Comparison of ENCODE assay signal across 17 cellular contexts in the genomic region with DNA sequence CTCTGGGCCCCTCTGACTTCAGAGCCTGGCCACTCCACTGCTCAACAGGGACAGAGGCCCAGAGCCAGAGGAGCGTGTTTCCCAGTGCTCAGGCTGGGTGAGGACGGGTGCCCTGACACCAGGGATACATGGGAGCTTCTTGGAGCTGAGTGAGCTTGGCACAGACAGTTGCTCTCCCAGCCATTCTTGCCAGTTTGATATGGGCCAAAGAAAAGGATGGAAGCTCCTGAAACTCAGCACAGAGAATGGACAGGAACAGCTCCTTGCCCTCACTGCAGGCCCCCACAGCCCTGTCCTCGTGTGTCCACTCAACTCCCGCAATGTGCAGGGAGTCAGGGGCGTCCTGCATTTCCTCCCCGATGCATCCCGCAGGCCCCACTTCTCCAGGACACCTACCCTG. TPM values are rescaled to one million over a fixed set of nuclear protein-coding genes. Genes with fewer than 3 reads are reported as not detected.
DNase-seq lines count a peak whose midpoint lies in the region; ATAC-seq and TF ChIP-seq lines count a peak whose summit lies in the region.
"Had no signal": no experiment of that assay in that cellular context is flagged by ENCODE, and none has a peak within 500 bp of the region (broad histone marks: within the 10 kb centered on the region; RNA-seq: fewer than 3 reads in every experiment).

No MANE protein-coding gene starts in this region.

- no peaks in the 10 kb centered on the region for H3K9me3 ChIP-seq in right cardiac atrium (ENCODE audit: control insufficient read depth, low read length)
- H3K9me3 ChIP-seq: BE2C, Peyer's patch had no signal

- no peak overlapping the region for H3K4me3 Mint-ChIP-seq in activated naive CD4-positive, alpha-beta T cell treated with anti-CD3 and anti-CD28 coated beads, Interleukin-2, amount 10 ng/mL, durations not matched to agents 7 days and 5 days
- H3K4me3 Mint-ChIP-seq in activated naive CD4-positive, alpha-beta T cell treated with anti-CD3 and anti-CD28 coated beads for 36 hours, result no peak overlapping the region
- no peak overlapping the region for H3K4me3 Mint-ChIP-seq in activated CD4-positive, alpha-beta memory T cell treated with anti-CD3 and anti-CD28 coated beads, Interleukin-2, amount 10 ng/mL, durations not matched to agents 7 days and 5 days
- no peak overlapping the region for H3K4me3 Mint-ChIP-seq in progenitor cell of endocrine pancreas (ENCODE audit: low read depth)
- H3K4me3 Mint-ChIP-seq: CD4-positive, alpha-beta T cell had no signal

- no peak for TF ChIP-seq CTCF in progenitor cell of endocrine pancreas (IDR thresholded peaks at IDR 0.05; ENCODE audit: unreplicated experiment)

- H3K4me3 ChIP-seq in right cardiac atrium (ENCODE audit: low read length), result no peak overlapping the region
- H3K4me3 ChIP-seq: Peyer's patch had no signal

- 86% methylated on average over 7 of the region's 7 CpGs for WGBS in right cardiac atrium

- CTCF ChIA-PET in activated naive CD4-positive, alpha-beta T cell treated with anti-CD3 and anti-CD28 coated beads, Interleukin-2, amount 10 ng/mL, durations not matched to agents 7 days and 5 days (lab: Charles Lee), result interaction anchor here (1.6 kb wide), 1 partner anchor 41 kb away, joined by 3 read pairs; no protein-coding TSS in a partner anchor
- CTCF ChIA-PET in activated naive CD4-positive, alpha-beta T cell treated with anti-CD3 and anti-CD28 coated beads for 36 hours (lab: Charles Lee), result no interaction called here
- CTCF ChIA-PET in activated CD4-positive, alpha-beta memory T cell treated with anti-CD3 and anti-CD28 coated beads, Interleukin-2, amount 10 ng/mL, durations not matched to agents 7 days and 5 days (lab: Charles Lee), result no interaction called here

- no peaks in the 10 kb centered on the region for H3K27me3 Mint-ChIP-seq in activated naive CD4-positive, alpha-beta T cell treated with anti-CD3 and anti-CD28 coated beads, Interleukin-2, amount 10 ng/mL, durations not matched to agents 7 days and 5 days
- H3K27me3 Mint-ChIP-seq in activated naive CD4-positive, alpha-beta T cell treated with anti-CD3 and anti-CD28 coated beads for 36 hours (ENCODE audit: low read depth), result no peaks in the 10 kb centered on the region
- H3K27me3 Mint-ChIP-seq in activated CD4-positive, alpha-beta memory T cell treated with anti-CD3 and anti-CD28 coated beads, Interleukin-2, amount 10 ng/mL, durations not matched to agents 7 days and 5 days, result no peaks in the 10 kb centered on the region
- no peaks in the 10 kb centered on the region for H3K27me3 Mint-ChIP-seq in progenitor cell of endocrine pancreas
- H3K27me3 Mint-ChIP-seq: CD4-positive, alpha-beta T cell had no signal

- peak; percentile 28 to 59 for ATAC-seq in right cardiac atrium
- no peak for ATAC-seq in HG02870 (IDR thresholded peaks at IDR 0.05; ENCODE audit: unreplicated experiment)
- ATAC-seq: HepG2 had no signal

- DNase-seq in activated naive CD4-positive, alpha-beta T cell treated with anti-CD3 and anti-CD28 coated beads, Interleukin-2, amount 10 ng/mL, durations not matched to agents 7 days and 5 days, result no peak
- DNase-seq in activated naive CD4-positive, alpha-beta T cell treated with anti-CD3 and anti-CD28 coated beads for 36 hours, result no peak
- peak; percentile 1 for DNase-seq in activated CD4-positive, alpha-beta memory T cell treated with anti-CD3 and anti-CD28 coated beads, Interleukin-2, amount 10 ng/mL, durations not matched to agents 7 days and 5 days
- no peak for DNase-seq in right cardiac atrium
- DNase-seq in progenitor cell of endocrine pancreas (ENCODE audit: low spot score, unreplicated experiment), result no peak
- no peak for DNase-seq in DMS53 treated with DMSO at 0.1 percent for 48 hours (lab: John Stamatoyannopoulos, UW; ENCODE audit: unreplicated experiment)
- no peak for DNase-seq in NCI-H1694 (lab: John Stamatoyannopoulos, UW)
- DNase-seq: BE2C; CD4-positive, alpha-beta T cell; EL; GOT3; KBM-7; NCI-H1105 treated with DMSO at 0.1 percent for 48 hours; NCI-H1694 treated with DMSO at 0.1 percent for 48 hours had no signal

- H3K27me3 ChIP-seq in right cardiac atrium (ENCODE audit: control insufficient read depth, insufficient read depth), result no peaks in the 10 kb centered on the region
- H3K27me3 ChIP-seq: BE2C, Peyer's patch had no signal

- H3K36me3 Mint-ChIP-seq in activated naive CD4-positive, alpha-beta T cell treated with anti-CD3 and anti-CD28 coated beads, Interleukin-2, amount 10 ng/mL, durations not matched to agents 7 days and 5 days, result peaks cover 9% of the 10 kb centered on the region
- peaks cover 7% of the 10 kb centered on the region for H3K36me3 Mint-ChIP-seq in activated naive CD4-positive, alpha-beta T cell treated with anti-CD3 and anti-CD28 coated beads for 36 hours (ENCODE audit: low read depth)
- peaks cover 5% of the 10 kb centered on the region for H3K36me3 Mint-ChIP-seq in activated CD4-positive, alpha-beta memory T cell treated with anti-CD3 and anti-CD28 coated beads, Interleukin-2, amount 10 ng/mL, durations not matched to agents 7 days and 5 days (ENCODE audit: low read depth)
- peaks cover 11% of the 10 kb centered on the region for H3K36me3 Mint-ChIP-seq in progenitor cell of endocrine pancreas (ENCODE audit: insufficient read depth)

- peaks cover 3% of the 10 kb centered on the region for H3K4me1 Mint-ChIP-seq in activated naive CD4-positive, alpha-beta T cell treated with anti-CD3 and anti-CD28 coated beads, Interleukin-2, amount 10 ng/mL, durations not matched to agents 7 days and 5 days
- peaks cover 2% of the 10 kb centered on the region for H3K4me1 Mint-ChIP-seq in activated naive CD4-positive, alpha-beta T cell treated with anti-CD3 and anti-CD28 coated beads for 36 hours (ENCODE audit: low read depth)
- H3K4me1 Mint-ChIP-seq in activated CD4-positive, alpha-beta memory T cell treated with anti-CD3 and anti-CD28 coated beads, Interleukin-2, amount 10 ng/mL, durations not matched to agents 7 days and 5 days, result peaks cover 4% of the 10 kb centered on the region
- H3K4me1 Mint-ChIP-seq in progenitor cell of endocrine pancreas (ENCODE audit: low read depth), result peaks cover 27% of the 10 kb centered on the region

- H3K4me1 ChIP-seq in right cardiac atrium (ENCODE audit: control insufficient read depth, insufficient read depth, low read length), result peaks cover 4% of the 10 kb centered on the region
- H3K4me1 ChIP-seq: Peyer's patch had no signal

- H3K9me3 Mint-ChIP-seq in activated naive CD4-positive, alpha-beta T cell treated with anti-CD3 and anti-CD28 coated beads, Interleukin-2, amount 10 ng/mL, durations not matched to agents 7 days and 5 days, result no peaks in the 10 kb centered on the region
- no peaks in the 10 kb centered on the region for H3K9me3 Mint-ChIP-seq in activated naive CD4-positive, alpha-beta T cell treated with anti-CD3 and anti-CD28 coated beads for 36 hours
- H3K9me3 Mint-ChIP-seq in activated CD4-positive, alpha-beta memory T cell treated with anti-CD3 and anti-CD28 coated beads, Interleukin-2, amount 10 ng/mL, durations not matched to agents 7 days and 5 days, result no peaks in the 10 kb centered on the region
- H3K9me3 Mint-ChIP-seq in progenitor cell of endocrine pancreas (ENCODE audit: low read depth), result no peaks in the 10 kb centered on the region
- H3K9me3 Mint-ChIP-seq: CD4-positive, alpha-beta T cell had no signal

- no peak overlapping the region for H3K27ac ChIP-seq in right cardiac atrium (ENCODE audit: low read length)
- H3K27ac ChIP-seq: Peyer's patch had no signal

- intact Hi-C loops in activated naive CD4-positive, alpha-beta T cell treated with anti-CD3 and anti-CD28 coated beads for 36 hours (cut with micrococcal nuclease), result no loop called here
- intact Hi-C loops in right cardiac atrium (cut with DNase I), result no loop called here

- POLR2A ChIA-PET in activated CD4-positive, alpha-beta memory T cell treated with anti-CD3 and anti-CD28 coated beads, Interleukin-2, amount 10 ng/mL, durations not matched to agents 7 days and 5 days (lab: Charles Lee), result no interaction called here

- peak overlapping the region; percentile 67 for H3K27ac Mint-ChIP-seq in activated naive CD4-positive, alpha-beta T cell treated with anti-CD3 and anti-CD28 coated beads, Interleukin-2, amount 10 ng/mL, durations not matched to agents 7 days and 5 days
- no peak overlapping the region for H3K27ac Mint-ChIP-seq in activated naive CD4-positive, alpha-beta T cell treated with anti-CD3 and anti-CD28 coated beads for 36 hours
- no peak overlapping the region for H3K27ac Mint-ChIP-seq in activated CD4-positive, alpha-beta memory T cell treated with anti-CD3 and anti-CD28 coated beads, Interleukin-2, amount 10 ng/mL, durations not matched to agents 7 days and 5 days
- H3K27ac Mint-ChIP-seq in progenitor cell of endocrine pancreas, result peak overlapping the region; percentile 78
- H3K27ac Mint-ChIP-seq: CD4-positive, alpha-beta T cell had no signal

RNA-seq across cellular contexts. Expression of a gene that starts 38.8 kb away (rescaled TPM):
- 1 to 10 TPM; 1.9 to 2.1 TPM for total RNA-seq in activated naive CD4-positive, alpha-beta T cell treated with anti-CD3 and anti-CD28 coated beads for 36 hours
- total RNA-seq in activated CD4-positive, alpha-beta memory T cell treated with anti-CD3 and anti-CD28 coated beads, Interleukin-2, amount 10 ng/mL, durations not matched to agents 7 days and 5 days, result 1 to 10 TPM; 7.0 to 7.7 TPM
- total RNA-seq in right cardiac atrium (10 to 100 TPM in 1 of 4 donors, 1 to 10 TPM in 3; 6.2 to 16.2 (median 7.5) TPM), progenitor cell of endocrine pancreas (52.4 and 55.0 TPM in 2 replicates)
- polyA plus RNA-seq in right cardiac atrium, result 4.9 TPM
- total RNA-seq: HepG2 had no signal
- polyA plus RNA-seq: HepG2 had no signal

Comparison
In these comparisons a context has a peak if more than half of its experiments do, and no peak if none do; other contexts are left out.
1. H3K27ac Mint-ChIP-seq: peak in activated naive CD4-positive, alpha-beta T cell treated with anti-CD3 and anti-CD28 coated beads, Interleukin-2, amount 10 ng/mL, durations not matched to agents 7 days and 5 days (single experiment) and progenitor cell of endocrine pancreas (single experiment); none in activated naive CD4-positive, alpha-beta T cell treated with anti-CD3 and anti-CD28 coated beads for 36 hours (single experiment) and activated CD4-positive, alpha-beta memory T cell treated with anti-CD3 and anti-CD28 coated beads, Interleukin-2, amount 10 ng/mL, durations not matched to agents 7 days and 5 days (single experiment).